In the genomic region with DNA sequence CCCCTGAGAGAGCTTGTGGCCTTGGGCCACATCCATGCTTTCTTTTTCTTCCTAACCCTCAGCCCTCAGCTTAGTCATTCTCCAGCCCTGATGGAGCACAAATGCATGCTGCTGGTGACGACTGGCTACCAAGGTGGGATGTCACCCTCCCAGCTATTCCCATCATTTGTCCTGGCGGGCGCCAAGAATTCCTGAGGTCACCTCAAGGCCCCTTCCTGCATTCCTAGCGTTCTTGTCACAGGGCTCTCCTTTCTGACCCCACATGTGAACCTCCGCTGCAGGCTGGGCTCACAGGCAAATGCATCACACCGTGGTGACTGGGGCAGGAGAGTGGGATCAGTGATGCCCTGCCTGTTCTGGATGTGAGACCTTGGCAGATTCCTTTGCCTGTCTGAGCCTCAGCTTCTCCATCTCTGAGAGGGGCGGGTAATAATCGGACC, we compare ENCODE assay signal across 1 cellular context.
TF ChIP-seq lines count a peak whose summit lies in the region.

No MANE protein-coding gene starts in this region.

TF ChIP-seq in HepG2, 621 proteins besides CTCF, POLR2A, EP300 and RAD21 (continued from another document and continues in another):
- TF ChIP-seq AFF4 (CRISPR knock-in tag; IDR thresholded peaks at IDR 0.05) (no peak), ZBTB8A (CRISPR knock-in tag; IDR thresholded peaks at IDR 0.05; ENCODE audit: borderline replicate concordance, low read depth) (no peak), ZNF574 (CRISPR knock-in tag; IDR thresholded peaks at IDR 0.05) (no peak), ZNF460 (CRISPR knock-in tag; IDR thresholded peaks at IDR 0.05; ENCODE audit: borderline replicate concordance) (no peak), MATR3 (CRISPR knock-in tag; IDR thresholded peaks at IDR 0.05) (no peak), ZBTB3 (CRISPR knock-in tag; IDR thresholded peaks at IDR 0.05; ENCODE audit: borderline replicate concordance, low read depth) (no peak), MIER2 (CRISPR knock-in tag; IDR thresholded peaks at IDR 0.05) (no peak), SNRNP70 (IDR thresholded peaks at IDR 0.05; ENCODE audit: low read depth, low read length) (no peak), ZNF770 (CRISPR knock-in tag; IDR thresholded peaks at IDR 0.05) (no peak), SOX13 (IDR thresholded peaks at IDR 0.05) (no peak), SOX13 (CRISPR knock-in tag; conservative IDR thresholded peaks at IDR 0.05 in 1 of 2, IDR thresholded peaks at IDR 0.05 in 1 of 2) (peak in 1 of 2 experiments; percentile 52; a peak in 2 of 4 replicates), KDM2A (CRISPR knock-in tag; IDR thresholded peaks at IDR 0.05; ENCODE audit: borderline replicate concordance, low read depth) (0 out of 2 replicates have a peak, but pooled peaks have one; percentile 19), HOXD1 (CRISPR knock-in tag; IDR thresholded peaks at IDR 0.05) (no peak), EHMT2 (IDR thresholded peaks at IDR 0.05; ENCODE audit: borderline replicate concordance, low read depth, low read length) (no peak), RAD51 (IDR thresholded peaks at IDR 0.05; ENCODE audit: borderline replicate concordance) (no peak), ZNF609 (CRISPR knock-in tag; IDR thresholded peaks at IDR 0.05; ENCODE audit: borderline replicate concordance) (no peak), IRF2 (CRISPR knock-in tag; IDR thresholded peaks at IDR 0.05) (0 out of 2 replicates have a peak, but pooled peaks have one; percentile 7), SYNCRIP (IDR thresholded peaks at IDR 0.05; ENCODE audit: insufficient read depth, low read depth, low read length) (no peak), ZNF263 (CRISPR knock-in tag; IDR thresholded peaks at IDR 0.05) (no peak), FOSL2 (CRISPR knock-in tag; IDR thresholded peaks at IDR 0.05) (peak; percentile 69; the same call in 1 of the 2 replicates), MED8 (CRISPR knock-in tag; IDR thresholded peaks at IDR 0.05; ENCODE audit: insufficient replicate concordance) (no peak), FOXA1 (IDR thresholded peaks at IDR 0.05) (no peak), FOXA1 (CRISPR knock-in tag; IDR thresholded peaks at IDR 0.05) (no peak; the same call in 1 of the 2 replicates), CREB1 (IDR thresholded peaks at IDR 0.05) (peak; percentile 57), CREB1 (CRISPR knock-in tag; IDR thresholded peaks at IDR 0.05) (no peak), ASH2L (IDR thresholded peaks at IDR 0.05; ENCODE audit: insufficient read length, low read depth, low read length) (peak; percentile 21), ZSCAN25 (CRISPR knock-in tag; IDR thresholded peaks at IDR 0.05) (no peak), YEATS2 (CRISPR knock-in tag; IDR thresholded peaks at IDR 0.05; ENCODE audit: borderline replicate concordance) (no peak), ZSCAN12 (CRISPR knock-in tag; IDR thresholded peaks at IDR 0.05) (no peak), RCOR2 (CRISPR knock-in tag; IDR thresholded peaks at IDR 0.05) (no peak)
- TF ChIP-seq, protein P1, sequence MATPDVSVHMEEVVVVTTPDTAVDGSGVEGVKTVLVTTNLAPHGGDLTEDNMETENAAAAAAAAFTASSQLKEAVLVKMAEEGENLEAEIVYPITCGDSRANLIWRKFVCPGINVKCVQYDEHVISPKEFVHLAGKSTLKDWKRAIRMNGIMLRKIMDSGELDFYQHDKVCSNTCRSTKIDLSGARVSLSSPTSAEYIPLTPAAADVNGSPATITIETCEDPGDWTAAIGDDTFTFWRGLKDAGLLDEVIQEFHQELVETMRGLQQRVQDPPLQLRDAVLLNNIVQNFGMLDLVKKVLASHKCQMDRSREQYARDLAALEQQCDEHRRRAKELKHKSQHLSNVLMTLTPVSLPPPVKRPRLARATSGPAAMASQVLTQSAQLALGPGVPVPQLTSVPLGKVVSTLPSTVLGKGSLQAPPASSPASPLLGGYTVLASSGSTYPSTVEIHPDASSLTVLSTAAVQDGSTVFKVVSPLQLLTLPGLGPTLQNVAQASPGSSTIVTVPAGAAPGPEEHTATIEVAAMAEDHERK (CRISPR knock-in tag; IDR thresholded peaks at IDR 0.05; ENCODE audit: low read depth): no peak
- TF ChIP-seq, protein P2, sequence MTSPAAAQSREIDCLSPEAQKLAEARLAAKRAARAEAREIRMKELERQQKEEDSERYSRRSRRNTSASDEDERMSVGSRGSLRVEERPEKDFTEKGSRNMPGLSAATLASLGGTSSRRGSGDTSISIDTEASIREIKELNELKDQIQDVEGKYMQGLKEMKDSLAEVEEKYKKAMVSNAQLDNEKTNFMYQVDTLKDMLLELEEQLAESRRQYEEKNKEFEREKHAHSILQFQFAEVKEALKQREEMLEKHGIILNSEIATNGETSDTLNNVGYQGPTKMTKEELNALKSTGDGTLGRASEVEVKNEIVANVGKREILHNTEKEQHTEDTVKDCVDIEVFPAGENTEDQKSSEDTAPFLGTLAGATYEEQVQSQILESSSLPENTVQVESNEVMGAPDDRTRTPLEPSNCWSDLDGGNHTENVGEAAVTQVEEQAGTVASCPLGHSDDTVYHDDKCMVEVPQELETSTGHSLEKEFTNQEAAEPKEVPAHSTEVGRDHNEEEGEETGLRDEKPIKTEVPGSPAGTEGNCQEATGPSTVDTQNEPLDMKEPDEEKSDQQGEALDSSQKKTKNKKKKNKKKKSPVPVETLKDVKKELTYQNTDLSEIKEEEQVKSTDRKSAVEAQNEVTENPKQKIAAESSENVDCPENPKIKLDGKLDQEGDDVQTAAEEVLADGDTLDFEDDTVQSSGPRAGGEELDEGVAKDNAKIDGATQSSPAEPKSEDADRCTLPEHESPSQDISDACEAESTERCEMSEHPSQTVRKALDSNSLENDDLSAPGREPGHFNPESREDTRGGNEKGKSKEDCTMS (CRISPR knock-in tag; conservative IDR thresholded peaks at IDR 0.05): no peak
- TF ChIP-seq, protein P3, sequence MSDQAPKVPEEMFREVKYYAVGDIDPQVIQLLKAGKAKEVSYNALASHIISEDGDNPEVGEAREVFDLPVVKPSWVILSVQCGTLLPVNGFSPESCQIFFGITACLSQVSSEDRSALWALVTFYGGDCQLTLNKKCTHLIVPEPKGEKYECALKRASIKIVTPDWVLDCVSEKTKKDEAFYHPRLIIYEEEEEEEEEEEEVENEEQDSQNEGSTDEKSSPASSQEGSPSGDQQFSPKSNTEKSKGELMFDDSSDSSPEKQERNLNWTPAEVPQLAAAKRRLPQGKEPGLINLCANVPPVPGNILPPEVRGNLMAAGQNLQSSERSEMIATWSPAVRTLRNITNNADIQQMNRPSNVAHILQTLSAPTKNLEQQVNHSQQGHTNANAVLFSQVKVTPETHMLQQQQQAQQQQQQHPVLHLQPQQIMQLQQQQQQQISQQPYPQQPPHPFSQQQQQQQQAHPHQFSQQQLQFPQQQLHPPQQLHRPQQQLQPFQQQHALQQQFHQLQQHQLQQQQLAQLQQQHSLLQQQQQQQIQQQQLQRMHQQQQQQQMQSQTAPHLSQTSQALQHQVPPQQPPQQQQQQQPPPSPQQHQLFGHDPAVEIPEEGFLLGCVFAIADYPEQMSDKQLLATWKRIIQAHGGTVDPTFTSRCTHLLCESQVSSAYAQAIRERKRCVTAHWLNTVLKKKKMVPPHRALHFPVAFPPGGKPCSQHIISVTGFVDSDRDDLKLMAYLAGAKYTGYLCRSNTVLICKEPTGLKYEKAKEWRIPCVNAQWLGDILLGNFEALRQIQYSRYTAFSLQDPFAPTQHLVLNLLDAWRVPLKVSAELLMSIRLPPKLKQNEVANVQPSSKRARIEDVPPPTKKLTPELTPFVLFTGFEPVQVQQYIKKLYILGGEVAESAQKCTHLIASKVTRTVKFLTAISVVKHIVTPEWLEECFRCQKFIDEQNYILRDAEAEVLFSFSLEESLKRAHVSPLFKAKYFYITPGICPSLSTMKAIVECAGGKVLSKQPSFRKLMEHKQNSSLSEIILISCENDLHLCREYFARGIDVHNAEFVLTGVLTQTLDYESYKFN (CRISPR knock-in tag; conservative IDR thresholded peaks at IDR 0.05): no peak
